8 cellular contexts compared by ENCODE assay signal in genomic region chr1:192951961-192952460, GRCh38.
A peak's percentile ranks its signal among the peaks of the same experiment; 100 is the strongest.
DNase-seq lines count a peak whose midpoint lies in the region; ATAC-seq and TF ChIP-seq lines count a peak whose summit lies in the region.

No MANE protein-coding gene starts in this region.

- no peaks in the 10 kb centered on the region for H3K36me3 Mint-ChIP-seq in natural killer cell treated with Interleukin-12 subunit alpha and Interleukin-12 subunit beta and Interleukin-15 and Interleukin-18, amount 100 ng/mL, for 72 hours
- H3K36me3 Mint-ChIP-seq in natural killer cell = peaks cover 21% of the 10 kb centered on the region
- peaks cover 0 to 38% (median 23%) of the 10 kb centered on the region in 5 donors for H3K36me3 Mint-ChIP-seq in naive thymus-derived CD4-positive, alpha-beta T cell

- H3K27me3 ChIP-seq in naive thymus-derived CD4-positive, alpha-beta T cell (ENCODE audit: control insufficient read depth in 2 of 2, insufficient read depth in 2 of 2, low read length in 2 of 2) = no peaks in the 10 kb centered on the region

- H3K4me1 ChIP-seq in naive thymus-derived CD4-positive, alpha-beta T cell (ENCODE audit: control insufficient read depth in 2 of 2, insufficient read depth in 2 of 2, low read length in 2 of 2) = no peaks in the 10 kb centered on the region

- H3K4me3 ChIP-seq in naive thymus-derived CD4-positive, alpha-beta T cell (ENCODE audit: low read length) = no peak overlapping the region

- H3K4me3 Mint-ChIP-seq in natural killer cell treated with Interleukin-12 subunit alpha and Interleukin-12 subunit beta and Interleukin-15 and Interleukin-18, amount 100 ng/mL, for 72 hours = peak overlapping the region; percentile 11
- H3K4me3 Mint-ChIP-seq in natural killer cell = no peak overlapping the region
- H3K4me3 Mint-ChIP-seq in naive thymus-derived CD4-positive, alpha-beta T cell = no peak overlapping the region

- no peaks in the 10 kb centered on the region for H3K36me3 ChIP-seq in naive thymus-derived CD4-positive, alpha-beta T cell (ENCODE audit: control insufficient read depth in 2 of 3, insufficient read depth in 3 of 3, low read length in 3 of 3)

- peak overlapping the region; percentile 32 to 86 for H3K27ac Mint-ChIP-seq in natural killer cell treated with Interleukin-12 subunit alpha and Interleukin-12 subunit beta and Interleukin-15 and Interleukin-18, amount 100 ng/mL, for 72 hours
- no peak overlapping the region for H3K27ac Mint-ChIP-seq in natural killer cell
- H3K27ac Mint-ChIP-seq in naive thymus-derived CD4-positive, alpha-beta T cell = no peak overlapping the region

- POLR2A ChIA-PET in naive thymus-derived CD4-positive, alpha-beta T cell (lab: Charles Lee) = no interaction called here

- H3K9me3 ChIP-seq in naive thymus-derived CD4-positive, alpha-beta T cell (ENCODE audit: control insufficient read depth in 2 of 3, low read length in 3 of 3) = no peaks in the 10 kb centered on the region

- H3K27ac ChIP-seq in naive thymus-derived CD4-positive, alpha-beta T cell (ENCODE audit: low read depth, low read length) = no peak overlapping the region

- no peaks in the 10 kb centered on the region for H3K9me3 Mint-ChIP-seq in natural killer cell treated with Interleukin-12 subunit alpha and Interleukin-12 subunit beta and Interleukin-15 and Interleukin-18, amount 100 ng/mL, for 72 hours
- no peaks in the 10 kb centered on the region for H3K9me3 Mint-ChIP-seq in natural killer cell
- H3K9me3 Mint-ChIP-seq in naive thymus-derived CD4-positive, alpha-beta T cell = no peaks in the 10 kb centered on the region

- CTCF ChIA-PET in naive thymus-derived CD4-positive, alpha-beta T cell (lab: Charles Lee) = no interaction called here

- peaks cover 0 to 13% of the 10 kb centered on the region in 2 donors for H3K4me1 Mint-ChIP-seq in natural killer cell treated with Interleukin-12 subunit alpha and Interleukin-12 subunit beta and Interleukin-15 and Interleukin-18, amount 100 ng/mL, for 72 hours (ENCODE audit: low read depth in 2 of 2)
- no peaks in the 10 kb centered on the region for H3K4me1 Mint-ChIP-seq in natural killer cell
- H3K4me1 Mint-ChIP-seq in naive thymus-derived CD4-positive, alpha-beta T cell = no peaks in the 10 kb centered on the region

- intact Hi-C loops in natural killer cell (cut with micrococcal nuclease) = no loop called here
- intact Hi-C loops in naive thymus-derived CD4-positive, alpha-beta T cell (cut with micrococcal nuclease) = no loop called here

- DNase-seq in natural killer cell treated with Interleukin-12 subunit alpha and Interleukin-12 subunit beta and Interleukin-15 and Interleukin-18, amount 100 ng/mL, for 72 hours (ENCODE audit: low spot score) = no peak
- no peak for DNase-seq in natural killer cell
- peak; percentile 12 for DNase-seq in UCSD-AML1 (lab: John Stamatoyannopoulos, UW; ENCODE audit: unreplicated experiment)
- no peak for DNase-seq in naive thymus-derived CD4-positive, alpha-beta T cell
- DNase-seq in midbrain (lab: John Stamatoyannopoulos, UW) = no peak
- no peak for DNase-seq in activated T-cell treated with anti-CD3 and anti-CD28 coated beads, Interleukin-2, amount 50 U/mL, for 48 hours
- DNase-seq in NCI-H128 (lab: John Stamatoyannopoulos, UW; ENCODE audit: unreplicated experiment) = no peak

- ATAC-seq in natural killer cell treated with Interleukin-12 subunit alpha and Interleukin-12 subunit beta and Interleukin-15 and Interleukin-18, amount 100 ng/mL, for 72 hours = peak; percentile 87
- no peak for ATAC-seq in natural killer cell
- ATAC-seq in HG03045 (IDR thresholded peaks at IDR 0.05; ENCODE audit: unreplicated experiment) = peak; percentile 82
- ATAC-seq in naive thymus-derived CD4-positive, alpha-beta T cell = peak; percentile 76

- no peaks in the 10 kb centered on the region for H3K27me3 Mint-ChIP-seq in natural killer cell treated with Interleukin-12 subunit alpha and Interleukin-12 subunit beta and Interleukin-15 and Interleukin-18, amount 100 ng/mL, for 72 hours
- H3K27me3 Mint-ChIP-seq in natural killer cell (ENCODE audit: low read depth in 2 of 2) = no peaks in the 10 kb centered on the region
- no peaks in the 10 kb centered on the region for H3K27me3 Mint-ChIP-seq in naive thymus-derived CD4-positive, alpha-beta T cell

- TF ChIP-seq CTCF in natural killer cell (IDR thresholded peaks at IDR 0.05) = no peak

Comparison
In these comparisons a context has a peak if more than half of its experiments do, and no peak if none do; other contexts are left out.
1. ATAC-seq: peak in natural killer cell treated with Interleukin-12 subunit alpha and Interleukin-12 subunit beta and Interleukin-15 and Interleukin-18, amount 100 ng/mL, for 72 hours (2 of 2), HG03045 (single experiment) and naive thymus-derived CD4-positive, alpha-beta T cell (single experiment); none in natural killer cell (0 of 3).
2. H3K27ac Mint-ChIP-seq: peak in natural killer cell treated with Interleukin-12 subunit alpha and Interleukin-12 subunit beta and Interleukin-15 and Interleukin-18, amount 100 ng/mL, for 72 hours (2 of 2); none in natural killer cell (0 of 2) and naive thymus-derived CD4-positive, alpha-beta T cell (0 of 9).